Comparison of ENCODE assay signal across 8 cellular contexts in the genomic region with DNA sequence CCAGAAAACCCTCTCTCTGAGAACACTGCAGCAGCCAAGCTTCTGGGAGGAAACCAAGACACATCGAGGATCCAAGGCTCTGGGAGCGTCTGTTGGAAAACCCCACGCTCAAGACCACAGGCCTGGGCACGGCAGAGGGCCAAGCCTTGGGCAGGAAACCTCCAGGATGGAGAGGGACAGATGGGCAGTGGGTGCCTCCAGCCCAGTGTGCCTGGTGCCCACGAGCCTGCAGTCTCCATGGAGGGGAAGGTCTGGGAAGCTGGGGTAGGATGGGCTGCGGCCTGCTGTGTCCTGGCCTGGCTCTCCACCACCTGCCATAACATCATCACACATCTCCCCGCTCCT.
DNase-seq lines count a peak whose midpoint lies in the region; ATAC-seq and TF ChIP-seq lines count a peak whose summit lies in the region.

No MANE protein-coding gene starts in this region.

- no peak for DNase-seq in activated T-cell treated with anti-CD3 and anti-CD28 coated beads, Interleukin-2, amount 50 U/mL, for 72 hours
- DNase-seq in activated T-cell treated with anti-CD3 and anti-CD28 coated beads, Interleukin-2, amount 50 U/mL, for 48 hours = no peak
- DNase-seq in thoracic aorta (ENCODE audit: low spot score) = no peak
- DNase-seq in mesenteric fat pad (ENCODE audit: low spot score) = no peak
- DNase-seq in retina = no peak
- DNase-seq in GM10266 (ENCODE audit: extremely low spot score) = no peak

- TF ChIP-seq CTCF in thoracic aorta (IDR thresholded peaks at IDR 0.05) (no peak), GM10266 (IDR thresholded peaks at IDR 0.05; ENCODE audit: control insufficient read depth, insufficient read depth, low read depth, missing control alignments) (no peak)

- no peaks in the 10 kb centered on the region for H3K9me3 Mint-ChIP-seq in activated T-cell treated with anti-CD3 and anti-CD28 coated beads, Interleukin-2, amount 50 U/mL, for 72 hours

- H3K27me3 Mint-ChIP-seq in activated T-cell treated with anti-CD3 and anti-CD28 coated beads, Interleukin-2, amount 50 U/mL, for 72 hours (ENCODE audit: low read depth) = no peaks in the 10 kb centered on the region

- H3K4me1 ChIP-seq in mesodermal cell (ENCODE audit: control insufficient read depth, insufficient read depth, low read length, poor library complexity, severe bottlenecking) (peaks cover 21% of the 10 kb centered on the region), thoracic aorta (ENCODE audit: control insufficient read depth in 1 of 2, low read depth in 2 of 2) (peaks cover 29 to 50% of the 10 kb centered on the region in 2 donors)

- no peaks in the 10 kb centered on the region for H3K27me3 ChIP-seq in thoracic aorta (replicated peaks; ENCODE audit: insufficient read depth)

- H3K36me3 ChIP-seq in mesodermal cell (ENCODE audit: control insufficient read depth, insufficient read depth, low read length) (peaks cover 4% of the 10 kb centered on the region), thoracic aorta (no peaks in the 10 kb centered on the region)

- H3K27ac ChIP-seq in adipose tissue (ENCODE audit: low read depth, low read length) = peak overlapping the region; percentile 79
- H3K27ac ChIP-seq in mesodermal cell (ENCODE audit: low read depth, low read length, severe bottlenecking) = peak overlapping the region; percentile 10
- peak overlapping the region; percentile 20 to 57 for H3K27ac ChIP-seq in thoracic aorta

- H3K4me3 ChIP-seq in mesodermal cell (ENCODE audit: extremely low read depth, insufficient read depth, low read length, poor library complexity, severe bottlenecking) (no peak overlapping the region), thoracic aorta (no peak overlapping the region)

- peak overlapping the region; percentile 51 to 75 for H3K4me3 Mint-ChIP-seq in activated T-cell treated with anti-CD3 and anti-CD28 coated beads, Interleukin-2, amount 50 U/mL, for 72 hours

- WGBS in adipose tissue, 3 donors = 37 to 78% (median 43%) methylated on average over 6 to 7 of the region's 7 CpGs
- WGBS in mesodermal cell (ENCODE audit: insufficient coverage in 2 of 2), 2 experiments = 97 to 98% methylated on average over 4 of the region's 7 CpGs

- no peak for ATAC-seq in activated T-cell treated with anti-CD3 and anti-CD28 coated beads, Interleukin-2, amount 50 U/mL, for 72 hours (replicated peaks in 1 of 2)
- ATAC-seq in thoracic aorta (ENCODE audit: insufficient number of reproducible peaks, low FRiP score, low read depth) = no peak

- no peaks in the 10 kb centered on the region for H3K9me3 ChIP-seq in mesodermal cell (ENCODE audit: control insufficient read depth, low read length)
- no peaks in the 10 kb centered on the region for H3K9me3 ChIP-seq in thoracic aorta

- H3K4me1 Mint-ChIP-seq in activated T-cell treated with anti-CD3 and anti-CD28 coated beads, Interleukin-2, amount 50 U/mL, for 72 hours (ENCODE audit: low read depth) = peaks cover 89% of the 10 kb centered on the region

- H3K36me3 Mint-ChIP-seq in activated T-cell treated with anti-CD3 and anti-CD28 coated beads, Interleukin-2, amount 50 U/mL, for 72 hours (ENCODE audit: insufficient read depth in 2 of 2) = peaks cover 2% of the 10 kb centered on the region in 2 donors

- H3K27ac Mint-ChIP-seq in activated T-cell treated with anti-CD3 and anti-CD28 coated beads, Interleukin-2, amount 50 U/mL, for 72 hours = peak overlapping the region; percentile 80

Comparison
In these comparisons a context has a peak if more than half of its experiments do, and no peak if none do; other contexts are left out.
1. H3K27ac ChIP-seq: peak in every context shown above with its lines; median percentile 79 in adipose tissue; 38 in thoracic aorta; 10 in mesodermal cell.